1 cellular context compared by ENCODE assay signal in the genomic region with DNA sequence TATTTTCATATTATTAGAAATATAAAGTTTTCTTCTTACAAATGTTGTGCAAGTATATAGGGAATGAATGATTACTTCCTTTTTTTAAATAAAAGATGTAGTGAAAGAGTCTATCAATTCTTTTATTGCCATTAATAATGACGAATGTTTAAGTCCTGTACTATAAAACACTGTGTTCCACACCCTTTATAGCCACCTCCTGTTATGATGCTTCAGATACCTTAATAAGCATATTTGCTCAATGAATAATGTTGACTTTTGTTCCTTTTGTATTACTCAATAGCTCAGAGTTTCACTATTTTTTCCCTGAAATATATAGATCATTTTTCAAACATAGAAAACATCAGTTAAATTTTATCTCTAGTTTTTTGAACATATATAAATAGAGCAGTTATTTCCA.
TF ChIP-seq lines count a peak whose summit lies in the region.

No MANE protein-coding gene starts in this region.

TF ChIP-seq in A549, 52 proteins besides CTCF, POLR2A, EP300 and RAD21:
- TF ChIP-seq CHD4 (IDR thresholded peaks at IDR 0.05; ENCODE audit: borderline replicate concordance) (no peak), CEBPB (IDR thresholded peaks at IDR 0.05) (peak; percentile 56 to 71; a peak in 3 of 4 replicates), BHLHE40 (IDR thresholded peaks at IDR 0.05; ENCODE audit: low read depth, low read length) (no peak), GATA3 (IDR thresholded peaks at IDR 0.05; ENCODE audit: borderline replicate concordance) (peak; percentile 27; the same call in 1 of the 2 replicates), NFE2L2 (conservative IDR thresholded peaks at IDR 0.05; ENCODE audit: low read length) (no peak), NPAS2 (CRISPR knock-in tag; IDR thresholded peaks at IDR 0.05; ENCODE audit: borderline replicate concordance) (no peak), HOXA7 (CRISPR knock-in tag; IDR thresholded peaks at IDR 0.05) (no peak), KDM5A (IDR thresholded peaks at IDR 0.05) (no peak), PHF8 (IDR thresholded peaks at IDR 0.05; ENCODE audit: borderline replicate concordance, low read depth) (no peak), ZFP36 (IDR thresholded peaks at IDR 0.05; ENCODE audit: borderline replicate concordance, partially characterized antibody) (no peak), CHD2 (IDR thresholded peaks at IDR 0.05; ENCODE audit: low read length, partially characterized antibody) (no peak), RARB (CRISPR knock-in tag; IDR thresholded peaks at IDR 0.05) (no peak), ESRRA (IDR thresholded peaks at IDR 0.05; ENCODE audit: borderline replicate concordance, low read length) (no peak), SREBF2 (IDR thresholded peaks at IDR 0.05) (no peak), HEYL (CRISPR knock-in tag; IDR thresholded peaks at IDR 0.05) (no peak), KDM1A (IDR thresholded peaks at IDR 0.05; ENCODE audit: low read depth) (no peak), FOSL2 (IDR thresholded peaks at IDR 0.05) (no peak), FOSL2 (CRISPR knock-in tag; IDR thresholded peaks at IDR 0.05) (peak; percentile 38; the same call in 1 of the 2 replicates), HOXB13 (CRISPR knock-in tag; IDR thresholded peaks at IDR 0.05; ENCODE audit: low read depth) (no peak), RCOR1 (IDR thresholded peaks at IDR 0.05; ENCODE audit: low read depth, low read length) (no peak), TP53 (CRISPR knock-in tag; IDR thresholded peaks at IDR 0.05) (no peak), HDAC2 (IDR thresholded peaks at IDR 0.05) (no peak), JUNB (IDR thresholded peaks at IDR 0.05) (0 out of 2 replicates have a peak, but pooled peaks have one; percentile 49), CBX2 (IDR thresholded peaks at IDR 0.05; ENCODE audit: borderline replicate concordance, low read depth) (no peak), POLR2AphosphoS2 (conservative IDR thresholded peaks at IDR 0.05; ENCODE audit: low read length) (no peak), CBX8 (IDR thresholded peaks at IDR 0.05) (no peak), JUN (IDR thresholded peaks at IDR 0.05) (no peak), ZSCAN20 (CRISPR knock-in tag; IDR thresholded peaks at IDR 0.05) (no peak)
- TF ChIP-seq, protein P1, sequence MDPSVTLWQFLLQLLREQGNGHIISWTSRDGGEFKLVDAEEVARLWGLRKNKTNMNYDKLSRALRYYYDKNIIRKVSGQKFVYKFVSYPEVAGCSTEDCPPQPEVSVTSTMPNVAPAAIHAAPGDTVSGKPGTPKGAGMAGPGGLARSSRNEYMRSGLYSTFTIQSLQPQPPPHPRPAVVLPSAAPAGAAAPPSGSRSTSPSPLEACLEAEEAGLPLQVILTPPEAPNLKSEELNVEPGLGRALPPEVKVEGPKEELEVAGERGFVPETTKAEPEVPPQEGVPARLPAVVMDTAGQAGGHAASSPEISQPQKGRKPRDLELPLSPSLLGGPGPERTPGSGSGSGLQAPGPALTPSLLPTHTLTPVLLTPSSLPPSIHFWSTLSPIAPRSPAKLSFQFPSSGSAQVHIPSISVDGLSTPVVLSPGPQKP (IDR thresholded peaks at IDR 0.05; ENCODE audit: low read depth, low read length), result no peak
- TF ChIP-seq, protein P2, sequence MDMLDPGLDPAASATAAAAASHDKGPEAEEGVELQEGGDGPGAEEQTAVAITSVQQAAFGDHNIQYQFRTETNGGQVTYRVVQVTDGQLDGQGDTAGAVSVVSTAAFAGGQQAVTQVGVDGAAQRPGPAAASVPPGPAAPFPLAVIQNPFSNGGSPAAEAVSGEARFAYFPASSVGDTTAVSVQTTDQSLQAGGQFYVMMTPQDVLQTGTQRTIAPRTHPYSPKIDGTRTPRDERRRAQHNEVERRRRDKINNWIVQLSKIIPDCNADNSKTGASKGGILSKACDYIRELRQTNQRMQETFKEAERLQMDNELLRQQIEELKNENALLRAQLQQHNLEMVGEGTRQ (IDR thresholded peaks at IDR 0.05), result no peak
- TF ChIP-seq, protein P3, sequence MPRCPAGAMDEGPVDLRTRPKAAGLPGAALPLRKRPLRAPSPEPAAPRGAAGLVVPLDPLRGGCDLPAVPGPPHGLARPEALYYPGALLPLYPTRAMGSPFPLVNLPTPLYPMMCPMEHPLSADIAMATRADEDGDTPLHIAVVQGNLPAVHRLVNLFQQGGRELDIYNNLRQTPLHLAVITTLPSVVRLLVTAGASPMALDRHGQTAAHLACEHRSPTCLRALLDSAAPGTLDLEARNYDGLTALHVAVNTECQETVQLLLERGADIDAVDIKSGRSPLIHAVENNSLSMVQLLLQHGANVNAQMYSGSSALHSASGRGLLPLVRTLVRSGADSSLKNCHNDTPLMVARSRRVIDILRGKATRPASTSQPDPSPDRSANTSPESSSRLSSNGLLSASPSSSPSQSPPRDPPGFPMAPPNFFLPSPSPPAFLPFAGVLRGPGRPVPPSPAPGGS (IDR thresholded peaks at IDR 0.05), result no peak
